ENCODE assay signal across 8 cellular contexts in genomic region chr2:174593574-174594203, GRCh38. TPM values are rescaled to one million over a fixed set of nuclear protein-coding genes. Genes with fewer than 3 reads are reported as not detected.
A peak's percentile ranks its signal among the peaks of the same experiment; 100 is the strongest.
DNase-seq lines count a peak whose midpoint lies in the region; ATAC-seq and TF ChIP-seq lines count a peak whose summit lies in the region.

No MANE protein-coding gene starts in this region.

- peaks cover 43 to 51% of the 10 kb centered on the region in 2 donors for H3K4me1 Mint-ChIP-seq in effector memory CD8-positive, alpha-beta T cell (ENCODE audit: low read depth in 2 of 2)
- peaks cover 32 to 70% (median 55%) of the 10 kb centered on the region in 4 donors for H3K4me1 Mint-ChIP-seq in naive thymus-derived CD8-positive, alpha-beta T cell

- H3K4me3 ChIP-seq in GM06990 (replicated peaks; ENCODE audit: low read depth, low read length): peak overlapping the region; percentile 82
- H3K4me3 ChIP-seq in transverse colon: peak overlapping the region in 2 of 4 donors; percentile 4 to 5

- H3K4me1 ChIP-seq in transverse colon: peaks cover 10 to 51% (median 16%) of the 10 kb centered on the region in 4 donors

- POLR2A ChIA-PET in naive thymus-derived CD8-positive, alpha-beta T cell (lab: Charles Lee): interaction anchor here (0.6 to 5.6 kb wide), 18 partner anchors 9 to 107 kb away, joined by 3 to 34 read pairs (median 6); partner anchors contain the start of gene GPR155

- TF ChIP-seq CTCF in GM06990 (IDR thresholded peaks at IDR 0.05; ENCODE audit: insufficient read depth, low read length, poor library complexity, severe bottlenecking): no peak
- TF ChIP-seq CTCF in transverse colon (IDR thresholded peaks at IDR 0.05): no peak

- 46 to 49% methylated on average over 4 to 6 of the region's 6 CpGs for WGBS in transverse colon (ENCODE audit: low coverage in 1 of 2), 2 donors

- DNase-seq in GM06990 (ENCODE audit: extremely low read depth, insufficient read length) (peak; percentile 83), Kasumi-1 (lab: John Stamatoyannopoulos, UW) (peak; percentile 100), transverse colon (peak; percentile 58), globus pallidus (ENCODE audit: low spot score) (no peak)
- peak; percentile 60 to 66 for DNase-seq in activated CD4-positive, alpha-beta T cell treated with anti-CD3 and anti-CD28 coated beads for 4 hours
- DNase-seq in effector memory CD8-positive, alpha-beta T cell: peak; percentile 65 to 71 (median 66)
- DNase-seq in naive thymus-derived CD8-positive, alpha-beta T cell: peak in 9 of 10 donors; percentile 61 to 91 (median 84)

- peak; percentile 70 for ATAC-seq in GM21737 (IDR thresholded peaks at IDR 0.05; ENCODE audit: unreplicated experiment)
- ATAC-seq in effector memory CD8-positive, alpha-beta T cell (replicated peaks): peak; percentile 74
- peak; percentile 75 to 85 for ATAC-seq in naive thymus-derived CD8-positive, alpha-beta T cell

- peaks cover 86% of the 10 kb centered on the region for H3K36me3 Mint-ChIP-seq in effector memory CD8-positive, alpha-beta T cell (ENCODE audit: insufficient read depth)
- H3K36me3 Mint-ChIP-seq in naive thymus-derived CD8-positive, alpha-beta T cell: peaks cover 9 to 54% (median 36%) of the 10 kb centered on the region in 3 donors

- H3K27me3 Mint-ChIP-seq in effector memory CD8-positive, alpha-beta T cell: no peaks in the 10 kb centered on the region
- no peaks in the 10 kb centered on the region for H3K27me3 Mint-ChIP-seq in naive thymus-derived CD8-positive, alpha-beta T cell

- intact Hi-C loops in transverse colon (cut with DNase I; ENCODE audit: low total_unique reads): no loop called here

- H3K27me3 ChIP-seq in GM06990 (replicated peaks; ENCODE audit: control insufficient read depth, insufficient read depth, low read length): no peaks in the 10 kb centered on the region
- H3K27me3 ChIP-seq in transverse colon: no peaks in the 10 kb centered on the region

- no peaks in the 10 kb centered on the region for H3K9me3 Mint-ChIP-seq in effector memory CD8-positive, alpha-beta T cell
- H3K9me3 Mint-ChIP-seq in naive thymus-derived CD8-positive, alpha-beta T cell: peaks cover 0 to 2% (median 0%) of the 10 kb centered on the region in 9 donors

- H3K36me3 ChIP-seq in GM06990 (ENCODE audit: control insufficient read depth, insufficient read depth, low read length): peaks cover 12% of the 10 kb centered on the region
- H3K36me3 ChIP-seq in transverse colon: no peaks in the 10 kb centered on the region

- H3K9me3 ChIP-seq in transverse colon: no peaks in the 10 kb centered on the region

- in situ Hi-C loops in transverse colon (cut with MboI; ENCODE audit: low pct_ligation_motif_present in 1 of 4, low pct_unique_long_range_greater_than_20kb in 1 of 4, low sequenced_read_pairs in 3 of 4): loop anchor here in 1 of 4 donors (25.0 kb wide), 1 partner anchor 94 kb away; no protein-coding TSS in a partner anchor

- peak overlapping the region; percentile 98 to 100 for H3K27ac Mint-ChIP-seq in effector memory CD8-positive, alpha-beta T cell
- H3K27ac Mint-ChIP-seq in naive thymus-derived CD8-positive, alpha-beta T cell: peak overlapping the region; percentile 92 to 100 (median 98)

- H3K27ac ChIP-seq in transverse colon: peak overlapping the region; percentile 81 to 84 (median 83)

- no peak for TF ChIP-seq EP300 in transverse colon (IDR thresholded peaks at IDR 0.05; ENCODE audit: low read depth)

- peak; percentile 46 for TF ChIP-seq POLR2A in transverse colon (IDR thresholded peaks at IDR 0.05)

- peak overlapping the region; percentile 84 to 91 for H3K4me3 Mint-ChIP-seq in effector memory CD8-positive, alpha-beta T cell
- peak overlapping the region; percentile 82 to 98 (median 94) for H3K4me3 Mint-ChIP-seq in naive thymus-derived CD8-positive, alpha-beta T cell

RNA-seq across cellular contexts. Expression of gene WIPF1, which starts 3.9 kb away (rescaled TPM):
- 100 to 1,000 TPM; 408 to 419 TPM for total RNA-seq in naive thymus-derived CD8-positive, alpha-beta T cell
- polyA plus RNA-seq in naive thymus-derived CD8-positive, alpha-beta T cell: 100 to 1,000 TPM in 2 of 3 donors, 10 to 100 TPM in 1; 97.5 to 116 (median 103) TPM
- 10 to 100 TPM in 3 of 4 donors, 1 to 10 TPM in 1; 8.5 to 32.6 (median 16.1) TPM for total RNA-seq in transverse colon

Comparison
In these comparisons a context has a peak if more than half of its experiments do, and no peak if none do; other contexts are left out.
1. RNA of gene WIPF1, which starts 3.9 kb away (total RNA-seq): 408 to 419 TPM in naive thymus-derived CD8-positive, alpha-beta T cell; 8.5 to 32.6 TPM in transverse colon; every median in the first group is over 10 times any median in the second.
2. Peak in every context shown above with its lines, with median percentiles within 50 percentile points of each other: ATAC-seq.